1 cellular context compared by ENCODE assay signal in genomic region chr19:18283338-18283737, GRCh38.
TF ChIP-seq lines count a peak whose summit lies in the region.

No MANE protein-coding gene starts in this region.

TF ChIP-seq in A549, 52 proteins besides CTCF, POLR2A, EP300 and RAD21 (continued from another document):
- TF ChIP-seq RCOR1 (IDR thresholded peaks at IDR 0.05; ENCODE audit: low read depth, low read length) (no peak), SMC3 (IDR thresholded peaks at IDR 0.05) (no peak), HOXA7 (CRISPR knock-in tag; IDR thresholded peaks at IDR 0.05) (no peak), CEBPB (IDR thresholded peaks at IDR 0.05) (no peak), RFX5 (IDR thresholded peaks at IDR 0.05) (no peak), ELK1 (IDR thresholded peaks at IDR 0.05; ENCODE audit: low read depth, low read length) (no peak), USF2 (IDR thresholded peaks at IDR 0.05) (no peak), NPAS2 (CRISPR knock-in tag; IDR thresholded peaks at IDR 0.05; ENCODE audit: borderline replicate concordance) (no peak), REST (IDR thresholded peaks at IDR 0.05) (no peak), KDM5A (IDR thresholded peaks at IDR 0.05) (no peak), ZNF302 (CRISPR knock-in tag; IDR thresholded peaks at IDR 0.05) (no peak), CBX2 (IDR thresholded peaks at IDR 0.05; ENCODE audit: borderline replicate concordance, low read depth) (no peak), JUN (IDR thresholded peaks at IDR 0.05) (no peak), POLR2AphosphoS2 (conservative IDR thresholded peaks at IDR 0.05; ENCODE audit: low read length) (no peak), BCL3 (IDR thresholded peaks at IDR 0.05) (no peak), FOSB (CRISPR knock-in tag; IDR thresholded peaks at IDR 0.05) (no peak), JUNB (IDR thresholded peaks at IDR 0.05) (no peak), CBX8 (IDR thresholded peaks at IDR 0.05) (no peak), MYC (IDR thresholded peaks at IDR 0.05; ENCODE audit: borderline replicate concordance, low read length) (no peak)
